Comparison of ENCODE assay signal across 8 cellular contexts in the genomic region with DNA sequence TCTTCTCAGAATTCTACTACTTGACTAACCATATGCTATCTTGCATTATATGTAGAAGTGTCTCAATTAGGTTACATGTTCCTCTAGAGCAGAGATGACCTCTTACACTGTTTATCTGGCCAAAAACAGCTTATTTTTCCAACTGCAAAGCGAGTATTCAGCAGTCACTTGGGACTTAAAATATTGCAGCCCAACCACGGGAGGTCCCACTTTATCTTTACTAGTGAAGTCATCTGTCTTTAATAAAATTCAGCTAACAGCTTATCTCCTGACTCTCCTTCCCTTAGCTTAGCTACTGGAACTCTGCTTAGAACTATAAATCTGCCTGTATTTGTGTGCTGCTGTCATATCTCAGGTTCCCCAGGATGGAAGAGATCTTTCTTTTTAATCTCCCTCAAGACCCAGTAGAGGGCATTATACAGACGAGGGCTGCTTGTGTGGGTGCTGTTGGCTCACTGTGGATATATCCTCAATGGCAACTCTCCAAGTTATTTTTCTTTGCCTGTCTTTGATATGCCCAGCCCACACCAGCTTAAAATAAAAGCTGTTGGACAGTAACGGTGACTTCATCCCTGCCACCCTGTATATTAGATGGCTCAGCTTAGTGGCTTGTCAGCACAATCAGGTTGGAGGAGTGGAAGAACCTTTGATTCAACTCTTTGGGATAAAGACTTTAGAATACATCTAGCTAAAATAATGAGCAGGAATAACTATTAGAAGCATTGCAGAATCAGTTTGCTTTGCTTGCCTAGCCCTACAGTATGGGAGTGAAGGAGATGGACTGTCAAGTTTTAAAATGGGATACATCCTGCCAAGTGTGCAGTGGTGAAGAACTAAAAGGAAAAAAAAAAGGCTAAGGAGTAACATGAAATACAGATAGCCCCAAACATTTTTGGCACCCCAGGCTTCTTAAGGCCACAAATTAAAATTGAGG. TPM values are rescaled to one million over a fixed set of nuclear protein-coding genes. Genes with fewer than 3 reads are reported as not detected.
DNase-seq lines count a peak whose midpoint lies in the region; TF ChIP-seq lines count a peak whose summit lies in the region.

No MANE protein-coding gene starts in this region.

- peaks cover 8% of the 10 kb centered on the region for H3K4me1 ChIP-seq in prostate gland (replicated peaks)

- peak; percentile 33 for TF ChIP-seq POLR2A in prostate gland (IDR thresholded peaks at IDR 0.05)

- WGBS in prostate gland: 22% methylated on average over 4 of the region's 4 CpGs

- DNase-seq in AG08396 (ENCODE audit: low spot score) (peak; percentile 52), H4 (ENCODE audit: low spot score) (peak; percentile 71), T1000 (lab: John Stamatoyannopoulos, UW) (peak; percentile 36), fibroblast of gingiva (ENCODE audit: low read depth) (peak; percentile 81), prostate gland (ENCODE audit: low spot score) (peak; percentile 55), GDM1 (lab: John Stamatoyannopoulos, UW) (no peak), NOMO-1 treated with DMSO at 0.1 percent for 48 hours (lab: John Stamatoyannopoulos, UW; ENCODE audit: unreplicated experiment) (no peak), islet precursor cell (no peak)

- no peaks in the 10 kb centered on the region for H3K36me3 ChIP-seq in prostate gland

- intact Hi-C loops in prostate gland (cut with DNase I): loop anchor here (2.0 to 10.0 kb wide), 2 partner anchors 59 to 145 kb away; no protein-coding TSS in a partner anchor

- H3K4me3 ChIP-seq in prostate gland: no peak overlapping the region

- no peaks in the 10 kb centered on the region for H3K27me3 ChIP-seq in prostate gland (replicated peaks; ENCODE audit: insufficient read depth)

- peak in 3 of 4 experiments; percentile 36 to 49 (median 47) for TF ChIP-seq CTCF in prostate gland (IDR thresholded peaks at IDR 0.05)

- H3K27ac ChIP-seq in prostate gland: peak overlapping the region; percentile 68 to 77

- no peaks in the 10 kb centered on the region for H3K9me3 ChIP-seq in prostate gland

RNA-seq across cellular contexts. Expression of a gene that starts 9.6 kb away (rescaled TPM):
- 143 and 154 TPM in 2 replicates for total RNA-seq in H4 (2014; rRNA removed; shearing (Covaris generic))
- 100 to 1,000 TPM; 133 to 201 TPM for total RNA-seq in prostate gland

RNA-seq across cellular contexts. Expression of a gene that starts 40.4 kb away (rescaled TPM):
- 95.2 and 98.6 TPM in 2 replicates for total RNA-seq in H4 (2014; rRNA removed; shearing (Covaris generic))
- total RNA-seq in prostate gland: 100 to 1,000 TPM; 161 to 168 TPM

Comparison
In these comparisons a context has a peak if more than half of its experiments do, and no peak if none do; other contexts are left out.
1. DNase-seq: peak in AG08396 (single experiment), H4 (single experiment), T1000 (single experiment), fibroblast of gingiva (single experiment) and prostate gland (single experiment); none in GDM1 (single experiment), NOMO-1 treated with DMSO at 0.1 percent for 48 hours (single experiment) and islet precursor cell (single experiment).